In the genomic region with DNA sequence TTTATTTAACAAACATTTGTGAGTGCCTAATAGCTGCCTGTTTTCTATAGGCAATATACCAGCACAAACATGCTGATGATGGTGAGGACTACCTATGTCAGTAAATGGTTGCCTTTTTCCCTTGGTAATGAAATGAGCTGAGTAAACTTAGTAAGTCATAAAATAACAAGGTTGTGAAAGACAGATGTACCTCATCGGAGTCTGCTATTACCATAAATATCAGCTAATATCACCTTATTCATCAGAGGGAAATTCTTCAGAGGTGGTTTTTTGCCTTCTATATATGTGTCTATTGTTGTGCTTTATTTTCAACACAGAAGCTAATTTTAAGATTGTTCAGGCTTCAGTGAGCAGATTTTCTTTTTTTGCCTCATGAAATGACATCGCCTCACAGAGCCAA, we compare ENCODE assay signal across 20 cellular contexts.
"Had no signal": no experiment of that assay in that cellular context is flagged by ENCODE, and none has a peak within 500 bp of the region (broad histone marks: within the 10 kb centered on the region; RNA-seq: fewer than 3 reads in every experiment).

No MANE protein-coding gene starts in this region.

- DNase-seq: Kasumi-1, MM.1S, NCI-H1092 treated with DMSO at 0.1 percent for 48 hours, NCI-H1436, NCI-H187, NCI-H2029, NCI-H2081 treated with DMSO at 0.1 percent for 48 hours, NCI-H2171, NCI-H226, NCI-H446, NCI-H510A, NCI-H524 treated with DMSO at 0.1 percent for 48 hours, NCI-H774, PC-3, SHP77, SK-N-SH, SW 1271, T-cell had no signal

- ATAC-seq: K562, Panc1, PC-3, T-cell had no signal
